Comparison of ENCODE assay signal across 10 cellular contexts in genomic region chr6:151376440-151376839, GRCh38. TPM values are rescaled to one million over a fixed set of nuclear protein-coding genes. Genes with fewer than 3 reads are reported as not detected.
A peak's percentile ranks its signal among the peaks of the same experiment; 100 is the strongest.
DNase-seq lines count a peak whose midpoint lies in the region; ATAC-seq and TF ChIP-seq lines count a peak whose summit lies in the region.
"Had no signal": no experiment of that assay in that cellular context is flagged by ENCODE, and none has a peak within 500 bp of the region (broad histone marks: within the 10 kb centered on the region; RNA-seq: fewer than 3 reads in every experiment).

No MANE protein-coding gene starts in this region.

- peak; percentile 12 for TF ChIP-seq CTCF in astrocyte of the spinal cord (IDR thresholded peaks at IDR 0.05; ENCODE audit: low read depth, low read length)

- 0 out of 2 replicates have a peak overlapping the region, but pooled peaks have one; percentile 0 for H3K9ac ChIP-seq in Karpas-422 (ENCODE audit: low read length)

- H3K27me3 Mint-ChIP-seq in activated naive CD4-positive, alpha-beta T cell treated with anti-CD3 and anti-CD28 coated beads, Interleukin-2, amount 50 U/mL, for 24 hours, result no peaks in the 10 kb centered on the region
- no peaks in the 10 kb centered on the region for H3K27me3 Mint-ChIP-seq in stimulated activated memory B cell treated with anti-CD40 and anti-IgM and Interleukin-4, amounts not matched to agents 10 μg/mL and 1 μg/mL and 100 μg/mL, for 72 hours

- H3K9me2 ChIP-seq in Karpas-422 (replicated peaks; ENCODE audit: insufficient read depth, low read length), result no peaks in the 10 kb centered on the region

- peak overlapping the region; percentile 68 for H3K27ac ChIP-seq in Karpas-422 (ENCODE audit: low read length)
- H3K27ac ChIP-seq: skin epidermis had no signal

- H3K4me3 ChIP-seq in Karpas-422 (ENCODE audit: low read length), result peak overlapping the region; percentile 31
- no peak overlapping the region for H3K4me3 ChIP-seq in astrocyte of the spinal cord (ENCODE audit: low read depth, low read length)
- H3K4me3 ChIP-seq: skin epidermis had no signal

- no peaks in the 10 kb centered on the region for H3K27me3 ChIP-seq in Karpas-422 (ENCODE audit: low read length)

- H3K4me2 ChIP-seq in Karpas-422 (ENCODE audit: low read depth, low read length, poor library complexity, severe bottlenecking), result peak overlapping the region; percentile 67

- H3K36me3 ChIP-seq in Karpas-422 (ENCODE audit: insufficient read depth, low read length), result peaks cover 16% of the 10 kb centered on the region; the same call in 1 of the 2 replicates

- H3K9me3 Mint-ChIP-seq in activated naive CD4-positive, alpha-beta T cell treated with anti-CD3 and anti-CD28 coated beads, Interleukin-2, amount 50 U/mL, for 24 hours, result no peaks in the 10 kb centered on the region
- no peaks in the 10 kb centered on the region for H3K9me3 Mint-ChIP-seq in stimulated activated memory B cell treated with anti-CD40 and anti-IgM and Interleukin-4, amounts not matched to agents 10 μg/mL and 1 μg/mL and 100 μg/mL, for 72 hours

- H3K4me1 Mint-ChIP-seq in activated naive CD4-positive, alpha-beta T cell treated with anti-CD3 and anti-CD28 coated beads, Interleukin-2, amount 50 U/mL, for 24 hours, result peaks cover 85% of the 10 kb centered on the region
- peaks cover 60% of the 10 kb centered on the region for H3K4me1 Mint-ChIP-seq in stimulated activated memory B cell treated with anti-CD40 and anti-IgM and Interleukin-4, amounts not matched to agents 10 μg/mL and 1 μg/mL and 100 μg/mL, for 72 hours

- peak overlapping the region; percentile 19 for H3K27ac Mint-ChIP-seq in activated naive CD4-positive, alpha-beta T cell treated with anti-CD3 and anti-CD28 coated beads, Interleukin-2, amount 50 U/mL, for 24 hours
- H3K27ac Mint-ChIP-seq in stimulated activated memory B cell treated with anti-CD40 and anti-IgM and Interleukin-4, amounts not matched to agents 10 μg/mL and 1 μg/mL and 100 μg/mL, for 72 hours, result no peak overlapping the region

- DNase-seq in activated naive CD4-positive, alpha-beta T cell treated with Interleukin-2 at 50 U/mL for 16 hours, result no peak
- DNase-seq in Karpas-422 (peak; percentile 81), astrocyte of the spinal cord (ENCODE audit: low read depth, low spot score) (no peak), hepatic stellate cell (ENCODE audit: low spot score) (no peak), A172 (ENCODE audit: low spot score) (no peak), activated T-cell treated with anti-CD3 and anti-CD28 coated beads for 4 hours (no peak)

- ATAC-seq in stimulated activated memory B cell treated with anti-CD40 and anti-IgM and Interleukin-4, amounts not matched to agents 10 μg/mL and 1 μg/mL and 100 μg/mL, for 72 hours, result peak; percentile 78
- ATAC-seq: Right ventricle myocardium inferior had no signal

- peaks cover 45% of the 10 kb centered on the region for H4K20me1 ChIP-seq in Karpas-422 (ENCODE audit: insufficient read depth, low read depth, low read length)

- no peaks in the 10 kb centered on the region for H3K9me3 ChIP-seq in Karpas-422 (ENCODE audit: low read length)

- no peak overlapping the region for H2AFZ ChIP-seq in Karpas-422 (ENCODE audit: low read length)

- in situ Hi-C loops in astrocyte of the spinal cord (cut with HindIII; ENCODE audit: low sequenced_read_pairs), result no loop called here

- H3K4me1 ChIP-seq in Karpas-422 (ENCODE audit: low read length), result peaks cover 68% of the 10 kb centered on the region

- peaks cover 85% of the 10 kb centered on the region for H3K79me2 ChIP-seq in Karpas-422 (ENCODE audit: low read length)

- peaks cover 11% of the 10 kb centered on the region for H3K36me3 Mint-ChIP-seq in activated naive CD4-positive, alpha-beta T cell treated with anti-CD3 and anti-CD28 coated beads, Interleukin-2, amount 50 U/mL, for 24 hours
- peaks cover 14% of the 10 kb centered on the region for H3K36me3 Mint-ChIP-seq in stimulated activated memory B cell treated with anti-CD40 and anti-IgM and Interleukin-4, amounts not matched to agents 10 μg/mL and 1 μg/mL and 100 μg/mL, for 72 hours

- peak overlapping the region; percentile 53 for H3K4me3 Mint-ChIP-seq in activated naive CD4-positive, alpha-beta T cell treated with anti-CD3 and anti-CD28 coated beads, Interleukin-2, amount 50 U/mL, for 24 hours
- H3K4me3 Mint-ChIP-seq in stimulated activated memory B cell treated with anti-CD40 and anti-IgM and Interleukin-4, amounts not matched to agents 10 μg/mL and 1 μg/mL and 100 μg/mL, for 72 hours, result no peak overlapping the region

RNA-seq across cellular contexts. Expression of gene ZBTB2, which starts 14.9 kb away (rescaled TPM):
- total RNA-seq in Karpas-422 (2014; rRNA removed; shearing (Covaris generic); ENCODE audit: low replicate concordance), result 22.1 and 27.4 TPM in 2 replicates
- 10.4 and 14.0 TPM in 2 replicates for total RNA-seq in A172 (2014; rRNA removed; shearing (Covaris generic))
